In the genomic region with DNA sequence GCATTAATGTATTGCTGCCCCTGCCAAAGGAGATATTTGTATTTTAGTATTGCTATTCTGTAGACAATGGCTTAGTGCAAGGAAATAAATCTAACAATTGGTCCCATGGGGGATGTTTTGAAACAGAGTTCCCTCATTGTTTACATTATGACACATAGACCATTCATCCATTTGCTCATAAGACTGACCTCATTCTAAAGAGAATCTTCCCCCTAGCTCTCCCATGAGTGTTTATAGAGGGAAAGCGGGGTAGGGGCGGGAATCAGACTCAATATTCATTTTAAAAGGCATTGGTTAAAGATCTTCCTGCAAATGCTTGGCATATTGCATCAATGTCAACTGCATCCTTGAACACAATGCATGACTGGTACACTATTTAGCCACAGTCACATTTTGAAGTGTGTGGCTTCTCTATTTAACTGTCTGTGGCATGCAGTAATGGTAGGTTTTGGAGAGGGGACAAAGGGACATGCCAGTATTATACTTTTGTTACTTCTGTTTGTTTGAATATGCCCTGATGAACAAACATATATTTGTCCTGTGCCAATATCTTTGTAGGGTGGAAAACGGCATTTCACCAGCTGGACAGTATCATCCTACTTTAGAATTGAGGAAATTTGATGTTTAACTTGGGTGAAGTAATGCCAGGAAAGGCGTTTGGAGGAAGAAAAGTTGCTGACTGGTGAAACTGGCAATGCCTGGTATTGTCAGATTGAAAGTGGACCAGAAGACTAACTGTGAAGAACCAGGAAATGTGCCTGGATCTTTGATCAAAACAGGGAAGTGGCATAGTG, we compare ENCODE assay signal across 13 cellular contexts.
DNase-seq lines count a peak whose midpoint lies in the region; ATAC-seq, FAIRE-seq and TF ChIP-seq lines count a peak whose summit lies in the region.
"Had no signal": no experiment of that assay in that cellular context is flagged by ENCODE, and none has a peak within 500 bp of the region (broad histone marks: within the 10 kb centered on the region; RNA-seq: fewer than 3 reads in every experiment).

No MANE protein-coding gene starts in this region.

- TF ChIP-seq CTCF in NB4 (IDR thresholded peaks at IDR 0.05; ENCODE audit: low read depth, low read length), result no peak
- TF ChIP-seq CTCF in K562 (IDR thresholded peaks at IDR 0.05 in 2 of 3, conservative IDR thresholded peaks at IDR 0.05 in 1 of 3; ENCODE audit: insufficient read depth in 2 of 3, low read depth in 1 of 3, low read length in 3 of 3), result no peak

- intact Hi-C loops in K562 (cut with micrococcal nuclease), result no loop called here

- H4K20me1 ChIP-seq in K562 (replicated peaks; ENCODE audit: control insufficient read depth, insufficient read depth, low read length), result no peaks in the 10 kb centered on the region

- ATAC-seq in K562, result no peak
- ATAC-seq: activated CD4-positive, alpha-beta T cell treated with anti-CD3 and anti-CD28 coated beads for 36 hours had no signal

- TF ChIP-seq RAD21 in K562 (CRISPR knock-in tag; conservative IDR thresholded peaks at IDR 0.05 in 1 of 2, IDR thresholded peaks at IDR 0.05 in 1 of 2), result no peak

- H3K36me3 ChIP-seq in K562 (ENCODE audit: control insufficient read depth, insufficient read depth, low read length), result no peaks in the 10 kb centered on the region
- H3K36me3 ChIP-seq: ascending aorta had no signal

- in situ Hi-C loops in Caki2 (cut with HindIII; ENCODE audit: low pct_unique_long_range_greater_than_20kb, low sequenced_read_pairs), result no loop called here
- in situ Hi-C loops in K562 (cut with MboI), result no loop called here

- no peaks in the 10 kb centered on the region for H3K9me1 ChIP-seq in K562 (ENCODE audit: control insufficient read depth, insufficient read depth, low read length)

- FAIRE-seq in K562 (lab: Jason Lieb, UNC), result no peak

- TF ChIP-seq EP300 in K562 (IDR thresholded peaks at IDR 0.05; ENCODE audit: low read length), result no peak

- H3K79me2 ChIP-seq in K562 (ENCODE audit: control insufficient read depth, insufficient read depth, low read length), result no peaks in the 10 kb centered on the region

- POLR2A ChIA-PET in K562 (lab: Yijun Ruan, JAX), result no interaction called here

- TF ChIP-seq POLR2A in NB4 (IDR thresholded peaks at IDR 0.05; ENCODE audit: extremely low read depth, insufficient read length) (no peak), K562 (conservative IDR thresholded peaks at IDR 0.05) (no peak)

- no peaks in the 10 kb centered on the region for H3K27me3 ChIP-seq in K562 (ENCODE audit: control insufficient read depth in 2 of 2, insufficient read depth in 2 of 2, low read length in 2 of 2)
- H3K27me3 ChIP-seq: ascending aorta had no signal

- H3K4me2 ChIP-seq in K562 (ENCODE audit: insufficient read depth, low read length), result no peak overlapping the region

- H3K9me3 ChIP-seq in K562 (replicated peaks; ENCODE audit: control insufficient read depth, insufficient read depth, low read depth, low read length), result no peaks in the 10 kb centered on the region
- H3K9me3 ChIP-seq: ascending aorta had no signal

- H2AFZ ChIP-seq in K562 (ENCODE audit: low read depth, low read length), result no peak overlapping the region

- CTCF ChIA-PET in K562 (lab: Yijun Ruan, JAX; ENCODE audit: low intra/inter-chr PET ratio), result no interaction called here

- 0% methylated on average over 4 of the region's 4 CpGs for WGBS in K562 (ENCODE audit: insufficient coverage, low coverage, missing lambda C conversion rate)

- no peak overlapping the region for H3K4me3 ChIP-seq in NB4 (ENCODE audit: low read depth, low read length)
- H3K4me3 ChIP-seq in K562, result no peak overlapping the region
- H3K4me3 ChIP-seq: ascending aorta had no signal

- BruUV-seq in K562 (replicated peaks; lab: Mats Ljungman, UMichigan), result no TSS peak

- H3K27ac ChIP-seq in K562 (ENCODE audit: extremely low read depth, low read depth, low read length) (no peak overlapping the region), substantia nigra (ENCODE audit: low read depth, low read length, poor library complexity, severe bottlenecking) (no peak overlapping the region)
- H3K27ac ChIP-seq: ascending aorta had no signal

- no peak overlapping the region for H3K9ac ChIP-seq in K562 (ENCODE audit: insufficient read depth in 1 of 2, low read depth in 2 of 2, low read length in 2 of 2)

- peak; percentile 84 for DNase-seq in Caki2 (ENCODE audit: low read depth)
- DNase-seq in NB4 (ENCODE audit: low read depth), result peak; percentile 73
- no peak for DNase-seq in K562 (ENCODE audit: extremely low read depth in 1 of 4, low spot score in 3 of 4)
- DNase-seq in medulla oblongata (ENCODE audit: extremely low spot score), result peak; percentile 11
- no peak for DNase-seq in C1 segment of cervical spinal cord (lab: John Stamatoyannopoulos, UW)
- no peak for DNase-seq in substantia nigra (lab: John Stamatoyannopoulos, UW)
- no peak for DNase-seq in GM19240 (ENCODE audit: insufficient read length, low spot score)
- DNase-seq in inferior parietal cortex (ENCODE audit: extremely low spot score), result no peak
- DNase-seq: activated CD4-positive, alpha-beta T cell treated with anti-CD3 and anti-CD28 coated beads for 36 hours; GF-D8; NCI-H82; posterior cingulate gyrus had no signal

- H3K4me1 ChIP-seq in K562 (replicated peaks in 1 of 2; ENCODE audit: control insufficient read depth in 2 of 2, insufficient read depth in 2 of 2, low read length in 2 of 2), result no peaks in the 10 kb centered on the region
- H3K4me1 ChIP-seq: ascending aorta had no signal

TF ChIP-seq in K562, 482 proteins besides CTCF, POLR2A, EP300 and RAD21:
- TF ChIP-seq FOSL1 (tag; conservative IDR thresholded peaks at IDR 0.05), result peak; percentile 86
- TF ChIP-seq, protein P1, sequence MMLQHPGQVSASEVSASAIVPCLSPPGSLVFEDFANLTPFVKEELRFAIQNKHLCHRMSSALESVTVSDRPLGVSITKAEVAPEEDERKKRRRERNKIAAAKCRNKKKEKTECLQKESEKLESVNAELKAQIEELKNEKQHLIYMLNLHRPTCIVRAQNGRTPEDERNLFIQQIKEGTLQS (IDR thresholded peaks at IDR 0.05), result peak; percentile 51
- TF ChIP-seq, protein P1 (CRISPR knock-in tag; conservative IDR thresholded peaks at IDR 0.05), result no peak
- TF ChIP-seq TCF7 (IDR thresholded peaks at IDR 0.05; ENCODE audit: borderline replicate concordance), result no peak
- peak; percentile 17; the same call in 1 of the 2 replicates for TF ChIP-seq ATF7 (IDR thresholded peaks at IDR 0.05)
- TF ChIP-seq JUN (IDR thresholded peaks at IDR 0.05; ENCODE audit: borderline replicate concordance, low read depth, low read length), result 0 out of 2 replicates have a peak, but pooled peaks have one; percentile 26
- TF ChIP-seq JUN (CRISPR knock-in tag; IDR thresholded peaks at IDR 0.05; ENCODE audit: borderline replicate concordance), result no peak

Comparison
In these comparisons a context has a peak if more than half of its experiments do, and no peak if none do; other contexts are left out.
1. DNase-seq: peak in Caki2 (single experiment), NB4 (single experiment) and medulla oblongata (single experiment); none in K562 (0 of 4), C1 segment of cervical spinal cord (0 of 14), substantia nigra (0 of 49), GM19240 (single experiment) and inferior parietal cortex (single experiment).